ENCODE assay signal across 1 cellular context in the genomic region with DNA sequence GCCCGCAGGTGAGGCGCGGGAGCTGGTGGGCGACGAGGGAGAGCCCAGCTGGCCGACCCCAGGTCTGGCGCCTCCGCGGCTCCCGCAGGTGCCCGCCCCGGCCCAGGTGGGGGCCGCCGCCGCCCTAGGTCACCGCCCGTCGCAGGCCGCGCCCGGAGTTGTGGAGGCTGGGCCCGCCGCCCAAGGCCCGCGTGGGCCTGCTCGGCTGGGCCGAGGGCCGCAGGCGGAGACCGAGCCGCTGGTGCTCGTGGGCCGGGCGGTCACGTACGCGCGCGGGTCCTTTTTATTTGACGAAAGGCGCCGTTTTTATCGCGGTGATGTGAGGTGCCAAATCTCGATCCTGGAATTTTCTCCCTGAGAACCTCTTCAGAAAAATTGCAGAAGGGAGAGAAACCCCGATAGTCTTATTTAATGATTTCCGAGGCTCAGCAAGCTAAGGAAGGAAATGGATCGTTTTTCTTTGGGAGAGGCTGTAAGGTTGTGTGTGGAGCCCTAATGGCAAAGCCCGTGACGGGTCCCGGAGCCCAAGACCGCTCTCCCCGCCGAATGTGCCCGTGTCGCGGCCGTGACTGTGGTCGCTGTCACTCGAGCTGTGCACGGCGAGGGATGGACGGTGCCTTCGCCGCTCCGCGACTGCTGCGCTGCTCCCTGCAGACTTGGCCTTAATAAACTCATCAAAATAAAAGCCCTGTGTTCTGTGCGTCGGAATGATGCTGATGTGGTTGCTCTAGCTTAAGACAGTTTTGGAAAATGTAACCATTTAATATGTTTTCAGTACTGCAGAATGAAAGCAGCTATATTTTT.
TF ChIP-seq lines count a peak whose summit lies in the region.

No MANE protein-coding gene starts in this region.

TF ChIP-seq in HepG2, 621 proteins besides CTCF, POLR2A, EP300 and RAD21 (continued from another document and continues in another):
- TF ChIP-seq, protein P1, sequence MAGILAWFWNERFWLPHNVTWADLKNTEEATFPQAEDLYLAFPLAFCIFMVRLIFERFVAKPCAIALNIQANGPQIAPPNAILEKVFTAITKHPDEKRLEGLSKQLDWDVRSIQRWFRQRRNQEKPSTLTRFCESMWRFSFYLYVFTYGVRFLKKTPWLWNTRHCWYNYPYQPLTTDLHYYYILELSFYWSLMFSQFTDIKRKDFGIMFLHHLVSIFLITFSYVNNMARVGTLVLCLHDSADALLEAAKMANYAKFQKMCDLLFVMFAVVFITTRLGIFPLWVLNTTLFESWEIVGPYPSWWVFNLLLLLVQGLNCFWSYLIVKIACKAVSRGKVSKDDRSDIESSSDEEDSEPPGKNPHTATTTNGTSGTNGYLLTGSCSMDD (CRISPR knock-in tag; IDR thresholded peaks at IDR 0.05), result no peak
- TF ChIP-seq, protein P2, sequence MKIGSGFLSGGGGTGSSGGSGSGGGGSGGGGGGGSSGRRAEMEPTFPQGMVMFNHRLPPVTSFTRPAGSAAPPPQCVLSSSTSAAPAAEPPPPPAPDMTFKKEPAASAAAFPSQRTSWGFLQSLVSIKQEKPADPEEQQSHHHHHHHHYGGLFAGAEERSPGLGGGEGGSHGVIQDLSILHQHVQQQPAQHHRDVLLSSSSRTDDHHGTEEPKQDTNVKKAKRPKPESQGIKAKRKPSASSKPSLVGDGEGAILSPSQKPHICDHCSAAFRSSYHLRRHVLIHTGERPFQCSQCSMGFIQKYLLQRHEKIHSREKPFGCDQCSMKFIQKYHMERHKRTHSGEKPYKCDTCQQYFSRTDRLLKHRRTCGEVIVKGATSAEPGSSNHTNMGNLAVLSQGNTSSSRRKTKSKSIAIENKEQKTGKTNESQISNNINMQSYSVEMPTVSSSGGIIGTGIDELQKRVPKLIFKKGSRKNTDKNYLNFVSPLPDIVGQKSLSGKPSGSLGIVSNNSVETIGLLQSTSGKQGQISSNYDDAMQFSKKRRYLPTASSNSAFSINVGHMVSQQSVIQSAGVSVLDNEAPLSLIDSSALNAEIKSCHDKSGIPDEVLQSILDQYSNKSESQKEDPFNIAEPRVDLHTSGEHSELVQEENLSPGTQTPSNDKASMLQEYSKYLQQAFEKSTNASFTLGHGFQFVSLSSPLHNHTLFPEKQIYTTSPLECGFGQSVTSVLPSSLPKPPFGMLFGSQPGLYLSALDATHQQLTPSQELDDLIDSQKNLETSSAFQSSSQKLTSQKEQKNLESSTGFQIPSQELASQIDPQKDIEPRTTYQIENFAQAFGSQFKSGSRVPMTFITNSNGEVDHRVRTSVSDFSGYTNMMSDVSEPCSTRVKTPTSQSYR (CRISPR knock-in tag; IDR thresholded peaks at IDR 0.05; ENCODE audit: borderline replicate concordance), result no peak
- no peak for TF ChIP-seq ZSCAN9 (CRISPR knock-in tag; IDR thresholded peaks at IDR 0.05; ENCODE audit: borderline replicate concordance)
- no peak; a peak in 1 of 4 replicates for TF ChIP-seq NR2F1 (CRISPR knock-in tag; IDR thresholded peaks at IDR 0.05)
- TF ChIP-seq, protein P3, sequence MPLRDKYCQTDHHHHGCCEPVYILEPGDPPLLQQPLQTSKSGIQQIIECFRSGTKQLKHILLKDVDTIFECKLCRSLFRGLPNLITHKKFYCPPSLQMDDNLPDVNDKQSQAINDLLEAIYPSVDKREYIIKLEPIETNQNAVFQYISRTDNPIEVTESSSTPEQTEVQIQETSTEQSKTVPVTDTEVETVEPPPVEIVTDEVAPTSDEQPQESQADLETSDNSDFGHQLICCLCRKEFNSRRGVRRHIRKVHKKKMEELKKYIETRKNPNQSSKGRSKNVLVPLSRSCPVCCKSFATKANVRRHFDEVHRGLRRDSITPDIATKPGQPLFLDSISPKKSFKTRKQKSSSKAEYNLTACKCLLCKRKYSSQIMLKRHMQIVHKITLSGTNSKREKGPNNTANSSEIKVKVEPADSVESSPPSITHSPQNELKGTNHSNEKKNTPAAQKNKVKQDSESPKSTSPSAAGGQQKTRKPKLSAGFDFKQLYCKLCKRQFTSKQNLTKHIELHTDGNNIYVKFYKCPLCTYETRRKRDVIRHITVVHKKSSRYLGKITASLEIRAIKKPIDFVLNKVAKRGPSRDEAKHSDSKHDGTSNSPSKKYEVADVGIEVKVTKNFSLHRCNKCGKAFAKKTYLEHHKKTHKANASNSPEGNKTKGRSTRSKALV (CRISPR knock-in tag; IDR thresholded peaks at IDR 0.05), result no peak
- TF ChIP-seq SIN3A (IDR thresholded peaks at IDR 0.05; ENCODE audit: borderline replicate concordance, low read depth, low read length), result no peak
- no peak for TF ChIP-seq SUZ12 (IDR thresholded peaks at IDR 0.05; ENCODE audit: low read depth, low read length)
- no peak for TF ChIP-seq ZNF20 (CRISPR knock-in tag; IDR thresholded peaks at IDR 0.05)
- no peak for TF ChIP-seq ZNF776 (CRISPR knock-in tag; IDR thresholded peaks at IDR 0.05)
- TF ChIP-seq, protein P4, sequence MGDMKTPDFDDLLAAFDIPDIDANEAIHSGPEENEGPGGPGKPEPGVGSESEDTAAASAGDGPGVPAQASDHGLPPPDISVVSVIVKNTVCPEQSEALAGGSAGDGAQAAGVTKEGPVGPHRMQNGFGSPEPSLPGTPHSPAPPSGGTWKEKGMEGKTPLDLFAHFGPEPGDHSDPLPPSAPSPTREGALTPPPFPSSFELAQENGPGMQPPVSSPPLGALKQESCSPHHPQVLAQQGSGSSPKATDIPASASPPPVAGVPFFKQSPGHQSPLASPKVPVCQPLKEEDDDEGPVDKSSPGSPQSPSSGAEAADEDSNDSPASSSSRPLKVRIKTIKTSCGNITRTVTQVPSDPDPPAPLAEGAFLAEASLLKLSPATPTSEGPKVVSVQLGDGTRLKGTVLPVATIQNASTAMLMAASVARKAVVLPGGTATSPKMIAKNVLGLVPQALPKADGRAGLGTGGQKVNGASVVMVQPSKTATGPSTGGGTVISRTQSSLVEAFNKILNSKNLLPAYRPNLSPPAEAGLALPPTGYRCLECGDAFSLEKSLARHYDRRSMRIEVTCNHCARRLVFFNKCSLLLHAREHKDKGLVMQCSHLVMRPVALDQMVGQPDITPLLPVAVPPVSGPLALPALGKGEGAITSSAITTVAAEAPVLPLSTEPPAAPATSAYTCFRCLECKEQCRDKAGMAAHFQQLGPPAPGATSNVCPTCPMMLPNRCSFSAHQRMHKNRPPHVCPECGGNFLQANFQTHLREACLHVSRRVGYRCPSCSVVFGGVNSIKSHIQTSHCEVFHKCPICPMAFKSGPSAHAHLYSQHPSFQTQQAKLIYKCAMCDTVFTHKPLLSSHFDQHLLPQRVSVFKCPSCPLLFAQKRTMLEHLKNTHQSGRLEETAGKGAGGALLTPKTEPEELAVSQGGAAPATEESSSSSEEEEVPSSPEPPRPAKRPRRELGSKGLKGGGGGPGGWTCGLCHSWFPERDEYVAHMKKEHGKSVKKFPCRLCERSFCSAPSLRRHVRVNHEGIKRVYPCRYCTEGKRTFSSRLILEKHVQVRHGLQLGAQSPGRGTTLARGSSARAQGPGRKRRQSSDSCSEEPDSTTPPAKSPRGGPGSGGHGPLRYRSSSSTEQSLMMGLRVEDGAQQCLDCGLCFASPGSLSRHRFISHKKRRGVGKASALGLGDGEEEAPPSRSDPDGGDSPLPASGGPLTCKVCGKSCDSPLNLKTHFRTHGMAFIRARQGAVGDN (CRISPR knock-in tag; IDR thresholded peaks at IDR 0.05), result peak; percentile 72
- TF ChIP-seq CENPT (CRISPR knock-in tag; IDR thresholded peaks at IDR 0.05; ENCODE audit: low read depth), result no peak
- no peak for TF ChIP-seq SMYD3 (CRISPR knock-in tag; IDR thresholded peaks at IDR 0.05)
- TF ChIP-seq KDM1A (CRISPR knock-in tag; IDR thresholded peaks at IDR 0.05), result no peak
- no peak for TF ChIP-seq ZFP62 (CRISPR knock-in tag; IDR thresholded peaks at IDR 0.05)
- TF ChIP-seq, protein P5, sequence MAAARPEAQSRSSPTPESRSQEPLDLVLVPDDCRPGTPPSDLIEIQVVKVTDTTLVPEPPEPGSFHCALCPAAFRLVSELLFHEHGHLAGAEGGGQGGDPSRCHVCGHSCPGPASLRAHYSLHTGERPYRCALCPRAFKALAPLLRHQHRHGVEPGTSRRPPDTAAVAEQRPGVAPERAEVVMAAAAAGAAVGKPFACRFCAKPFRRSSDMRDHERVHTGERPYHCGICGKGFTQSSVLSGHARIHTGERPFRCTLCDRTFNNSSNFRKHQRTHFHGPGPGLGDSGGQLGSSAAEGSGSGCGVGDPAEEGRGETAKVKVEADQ (CRISPR knock-in tag; IDR thresholded peaks at IDR 0.05; ENCODE audit: borderline replicate concordance), result no peak; the same call in 1 of the 2 replicates
- no peak for TF ChIP-seq PRMT3 (CRISPR knock-in tag; IDR thresholded peaks at IDR 0.05; ENCODE audit: borderline replicate concordance, low read depth)
- TF ChIP-seq, protein P6, sequence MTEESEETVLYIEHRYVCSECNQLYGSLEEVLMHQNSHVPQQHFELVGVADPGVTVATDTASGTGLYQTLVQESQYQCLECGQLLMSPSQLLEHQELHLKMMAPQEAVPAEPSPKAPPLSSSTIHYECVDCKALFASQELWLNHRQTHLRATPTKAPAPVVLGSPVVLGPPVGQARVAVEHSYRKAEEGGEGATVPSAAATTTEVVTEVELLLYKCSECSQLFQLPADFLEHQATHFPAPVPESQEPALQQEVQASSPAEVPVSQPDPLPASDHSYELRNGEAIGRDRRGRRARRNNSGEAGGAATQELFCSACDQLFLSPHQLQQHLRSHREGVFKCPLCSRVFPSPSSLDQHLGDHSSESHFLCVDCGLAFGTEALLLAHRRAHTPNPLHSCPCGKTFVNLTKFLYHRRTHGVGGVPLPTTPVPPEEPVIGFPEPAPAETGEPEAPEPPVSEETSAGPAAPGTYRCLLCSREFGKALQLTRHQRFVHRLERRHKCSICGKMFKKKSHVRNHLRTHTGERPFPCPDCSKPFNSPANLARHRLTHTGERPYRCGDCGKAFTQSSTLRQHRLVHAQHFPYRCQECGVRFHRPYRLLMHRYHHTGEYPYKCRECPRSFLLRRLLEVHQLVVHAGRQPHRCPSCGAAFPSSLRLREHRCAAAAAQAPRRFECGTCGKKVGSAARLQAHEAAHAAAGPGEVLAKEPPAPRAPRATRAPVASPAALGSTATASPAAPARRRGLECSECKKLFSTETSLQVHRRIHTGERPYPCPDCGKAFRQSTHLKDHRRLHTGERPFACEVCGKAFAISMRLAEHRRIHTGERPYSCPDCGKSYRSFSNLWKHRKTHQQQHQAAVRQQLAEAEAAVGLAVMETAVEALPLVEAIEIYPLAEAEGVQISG (CRISPR knock-in tag; IDR thresholded peaks at IDR 0.05), result no peak
- TF ChIP-seq TEAD3 (CRISPR knock-in tag; optimal IDR thresholded peaks at IDR 0.05; ENCODE audit: borderline replicate concordance), result no peak
- TF ChIP-seq, protein P7, sequence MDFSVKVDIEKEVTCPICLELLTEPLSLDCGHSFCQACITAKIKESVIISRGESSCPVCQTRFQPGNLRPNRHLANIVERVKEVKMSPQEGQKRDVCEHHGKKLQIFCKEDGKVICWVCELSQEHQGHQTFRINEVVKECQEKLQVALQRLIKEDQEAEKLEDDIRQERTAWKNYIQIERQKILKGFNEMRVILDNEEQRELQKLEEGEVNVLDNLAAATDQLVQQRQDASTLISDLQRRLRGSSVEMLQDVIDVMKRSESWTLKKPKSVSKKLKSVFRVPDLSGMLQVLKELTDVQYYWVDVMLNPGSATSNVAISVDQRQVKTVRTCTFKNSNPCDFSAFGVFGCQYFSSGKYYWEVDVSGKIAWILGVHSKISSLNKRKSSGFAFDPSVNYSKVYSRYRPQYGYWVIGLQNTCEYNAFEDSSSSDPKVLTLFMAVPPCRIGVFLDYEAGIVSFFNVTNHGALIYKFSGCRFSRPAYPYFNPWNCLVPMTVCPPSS (IDR thresholded peaks at IDR 0.05), result no peak
- TF ChIP-seq, protein P8, sequence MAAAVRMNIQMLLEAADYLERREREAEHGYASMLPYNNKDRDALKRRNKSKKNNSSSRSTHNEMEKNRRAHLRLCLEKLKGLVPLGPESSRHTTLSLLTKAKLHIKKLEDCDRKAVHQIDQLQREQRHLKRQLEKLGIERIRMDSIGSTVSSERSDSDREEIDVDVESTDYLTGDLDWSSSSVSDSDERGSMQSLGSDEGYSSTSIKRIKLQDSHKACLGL (CRISPR knock-in tag; IDR thresholded peaks at IDR 0.05), result no peak
- TF ChIP-seq SOX5 (CRISPR knock-in tag; IDR thresholded peaks at IDR 0.05; ENCODE audit: borderline replicate concordance), result no peak
- no peak for TF ChIP-seq DNMT1 (CRISPR knock-in tag; IDR thresholded peaks at IDR 0.05)
- TF ChIP-seq ZNF331 (CRISPR knock-in tag; IDR thresholded peaks at IDR 0.05), result no peak
- no peak for TF ChIP-seq ZNF124 (CRISPR knock-in tag; IDR thresholded peaks at IDR 0.05)
- TF ChIP-seq ZNF773 (CRISPR knock-in tag; IDR thresholded peaks at IDR 0.05; ENCODE audit: borderline replicate concordance), result no peak
- TF ChIP-seq NFE2L2 (IDR thresholded peaks at IDR 0.05; ENCODE audit: low read length), result no peak
- TF ChIP-seq, protein P9, sequence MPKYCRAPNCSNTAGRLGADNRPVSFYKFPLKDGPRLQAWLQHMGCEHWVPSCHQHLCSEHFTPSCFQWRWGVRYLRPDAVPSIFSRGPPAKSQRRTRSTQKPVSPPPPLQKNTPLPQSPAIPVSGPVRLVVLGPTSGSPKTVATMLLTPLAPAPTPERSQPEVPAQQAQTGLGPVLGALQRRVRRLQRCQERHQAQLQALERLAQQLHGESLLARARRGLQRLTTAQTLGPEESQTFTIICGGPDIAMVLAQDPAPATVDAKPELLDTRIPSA (CRISPR knock-in tag; IDR thresholded peaks at IDR 0.05; ENCODE audit: borderline replicate concordance), result no peak
- no peak for TF ChIP-seq ZNF350 (CRISPR knock-in tag; IDR thresholded peaks at IDR 0.05; ENCODE audit: borderline replicate concordance, low read depth)
- TF ChIP-seq ATRX (CRISPR knock-in tag; IDR thresholded peaks at IDR 0.05; ENCODE audit: borderline replicate concordance), result no peak
- no peak for TF ChIP-seq ARNTL (CRISPR knock-in tag; IDR thresholded peaks at IDR 0.05)
- 0 out of 2 replicates have a peak, but pooled peaks have one; percentile 12 for TF ChIP-seq PHF8 (CRISPR knock-in tag; IDR thresholded peaks at IDR 0.05)
- TF ChIP-seq, protein P10, sequence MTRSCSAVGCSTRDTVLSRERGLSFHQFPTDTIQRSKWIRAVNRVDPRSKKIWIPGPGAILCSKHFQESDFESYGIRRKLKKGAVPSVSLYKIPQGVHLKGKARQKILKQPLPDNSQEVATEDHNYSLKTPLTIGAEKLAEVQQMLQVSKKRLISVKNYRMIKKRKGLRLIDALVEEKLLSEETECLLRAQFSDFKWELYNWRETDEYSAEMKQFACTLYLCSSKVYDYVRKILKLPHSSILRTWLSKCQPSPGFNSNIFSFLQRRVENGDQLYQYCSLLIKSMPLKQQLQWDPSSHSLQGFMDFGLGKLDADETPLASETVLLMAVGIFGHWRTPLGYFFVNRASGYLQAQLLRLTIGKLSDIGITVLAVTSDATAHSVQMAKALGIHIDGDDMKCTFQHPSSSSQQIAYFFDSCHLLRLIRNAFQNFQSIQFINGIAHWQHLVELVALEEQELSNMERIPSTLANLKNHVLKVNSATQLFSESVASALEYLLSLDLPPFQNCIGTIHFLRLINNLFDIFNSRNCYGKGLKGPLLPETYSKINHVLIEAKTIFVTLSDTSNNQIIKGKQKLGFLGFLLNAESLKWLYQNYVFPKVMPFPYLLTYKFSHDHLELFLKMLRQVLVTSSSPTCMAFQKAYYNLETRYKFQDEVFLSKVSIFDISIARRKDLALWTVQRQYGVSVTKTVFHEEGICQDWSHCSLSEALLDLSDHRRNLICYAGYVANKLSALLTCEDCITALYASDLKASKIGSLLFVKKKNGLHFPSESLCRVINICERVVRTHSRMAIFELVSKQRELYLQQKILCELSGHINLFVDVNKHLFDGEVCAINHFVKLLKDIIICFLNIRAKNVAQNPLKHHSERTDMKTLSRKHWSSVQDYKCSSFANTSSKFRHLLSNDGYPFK (CRISPR knock-in tag; IDR thresholded peaks at IDR 0.05; ENCODE audit: borderline replicate concordance), result no peak
- TF ChIP-seq PHF21A (CRISPR knock-in tag; IDR thresholded peaks at IDR 0.05), result no peak
- TF ChIP-seq ZNF746 (CRISPR knock-in tag; IDR thresholded peaks at IDR 0.05), result no peak
- TF ChIP-seq REL (CRISPR knock-in tag; conservative IDR thresholded peaks at IDR 0.05), result no peak
- 0 out of 2 replicates have a peak, but pooled peaks have one; percentile 5 for TF ChIP-seq ZNF616 (CRISPR knock-in tag; IDR thresholded peaks at IDR 0.05; ENCODE audit: low read depth)
- no peak for TF ChIP-seq ZNF225 (CRISPR knock-in tag; IDR thresholded peaks at IDR 0.05)
- no peak for TF ChIP-seq NFRKB (IDR thresholded peaks at IDR 0.05)
